In genomic region chr6:1613631-1614447, GRCh38 we compare ENCODE assay signal across 9 cellular contexts. TPM values are rescaled to one million over a fixed set of nuclear protein-coding genes. Genes with fewer than 3 reads are reported as not detected.
A peak's percentile ranks its signal among the peaks of the same experiment; 100 is the strongest.
DNase-seq lines count a peak whose midpoint lies in the region; ATAC-seq and TF ChIP-seq lines count a peak whose summit lies in the region.
"Had no signal": no experiment of that assay in that cellular context is flagged by ENCODE, and none has a peak within 500 bp of the region (broad histone marks: within the 10 kb centered on the region; RNA-seq: fewer than 3 reads in every experiment).

No MANE protein-coding gene starts in this region.

- H3K4me1 ChIP-seq in RWPE2 (ENCODE audit: insufficient read depth, poor library complexity, severe bottlenecking): peaks cover 8% of the 10 kb centered on the region
- H3K4me1 ChIP-seq in foreskin keratinocyte: peaks cover 9% of the 10 kb centered on the region

- in situ Hi-C loops in GM13976 (cut with MboI; ENCODE audit: low sequenced_read_pairs, unreplicated experiment): loop anchor here (25.0 kb wide), 1 partner anchor 573 kb away; no protein-coding TSS in a partner anchor

- H3K9me3 ChIP-seq in RWPE2 (ENCODE audit: severe bottlenecking): no peaks in the 10 kb centered on the region

- H3K27ac ChIP-seq in RWPE2 (ENCODE audit: poor library complexity, severe bottlenecking) (no peak overlapping the region), foreskin keratinocyte (peak overlapping the region; percentile 34)

- H3K4me3 ChIP-seq in RWPE2 (ENCODE audit: severe bottlenecking): peak overlapping the region; percentile 88
- H3K4me3 ChIP-seq in retinal pigment epithelial cell (ENCODE audit: low read length): peak overlapping the region; percentile 46

- H3K27me3 ChIP-seq in RWPE2 (ENCODE audit: insufficient read depth, poor library complexity, severe bottlenecking) (no peaks in the 10 kb centered on the region), foreskin keratinocyte (peaks cover 7% of the 10 kb centered on the region)

- no peak for TF ChIP-seq CTCF in RWPE2 (IDR thresholded peaks at IDR 0.05; ENCODE audit: poor library complexity, severe bottlenecking)
- no peak for TF ChIP-seq CTCF in foreskin keratinocyte (conservative IDR thresholded peaks at IDR 0.05)
- TF ChIP-seq CTCF in retinal pigment epithelial cell (conservative IDR thresholded peaks at IDR 0.05; ENCODE audit: low read depth, low read length): no peak
- no peak for TF ChIP-seq CTCF in GM13976 (IDR thresholded peaks at IDR 0.05; ENCODE audit: borderline replicate concordance, control extremely low read depth, extremely low read depth, insufficient read depth, missing control alignments)

- no peaks in the 10 kb centered on the region for H3K36me3 ChIP-seq in RWPE2 (ENCODE audit: low read depth)

- peak; percentile 54 for DNase-seq in ELR (ENCODE audit: low read depth)
- peak; percentile 51 for DNase-seq in RWPE2 (ENCODE audit: low spot score)
- peak in 1 of 2 donors; percentile 36 for DNase-seq in foreskin keratinocyte
- DNase-seq in retinal pigment epithelial cell (ENCODE audit: low read depth): no peak
- DNase-seq in stimulated activated CD4-positive, alpha-beta T cell treated with anti-CD3 and anti-CD28 coated beads, Interleukin-4, amount 100 ng/mL, for 4 hours: no peak
- no peak for DNase-seq in DMS79 (lab: John Stamatoyannopoulos, UW)
- no peak for DNase-seq in GM13976 (ENCODE audit: low spot score)
- DNase-seq: T-helper 1 cell had no signal

- ATAC-seq in RWPE2 (ENCODE audit: low read depth) (no peak), foreskin keratinocyte (peak; percentile 36), HG03460 (IDR thresholded peaks at IDR 0.05; ENCODE audit: unreplicated experiment) (no peak)

RNA-seq across cellular contexts. Expression of gene FOXC1, which starts 4.1 kb away (rescaled TPM):
- total RNA-seq in foreskin keratinocyte: 3.5 and 5.0 TPM in 2 replicates
- polyA plus RNA-seq in foreskin keratinocyte: 1.7 and 3.0 TPM in 2 replicates

Comparison
In these comparisons a context has a peak if more than half of its experiments do, and no peak if none do; other contexts are left out.
1. DNase-seq: peak in ELR (single experiment) and RWPE2 (single experiment); none in retinal pigment epithelial cell (single experiment), stimulated activated CD4-positive, alpha-beta T cell treated with anti-CD3 and anti-CD28 coated beads, Interleukin-4, amount 100 ng/mL, for 4 hours (0 of 2), DMS79 (single experiment) and GM13976 (single experiment).